8 cellular contexts compared by ENCODE assay signal in the genomic region with DNA sequence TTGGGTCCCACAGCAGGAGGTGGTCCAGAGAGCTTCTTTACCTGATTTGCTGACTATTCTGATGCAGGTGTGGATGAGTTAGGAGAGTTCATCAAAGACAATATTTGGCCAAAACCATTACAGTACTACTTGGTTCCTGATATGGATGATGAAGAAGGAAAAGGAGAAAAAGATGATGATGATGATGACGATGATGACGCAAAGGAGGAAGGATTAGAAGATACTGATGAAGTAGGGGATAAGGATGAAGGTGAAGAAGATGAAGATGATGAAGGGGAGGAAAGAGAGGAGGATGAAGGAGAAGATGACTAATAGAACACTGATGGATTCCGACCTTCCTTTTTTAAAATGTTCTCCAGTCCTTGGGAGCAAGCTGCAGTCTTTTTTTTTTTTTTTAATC.
"Had no signal": no experiment of that assay in that cellular context is flagged by ENCODE, and none has a peak within 500 bp of the region (broad histone marks: within the 10 kb centered on the region; RNA-seq: fewer than 3 reads in every experiment).

No MANE protein-coding gene starts in this region.

- FAIRE-seq: G401.6, GM12878, GM12891, GM12892, GM18507, GM19239 had no signal

- ATAC-seq: GM12878 had no signal

- DNase-seq: GDM1, GF-D8 had no signal

- H3K4me3 ChIP-seq: GM12878 had no signal
